In genomic region chr1:152225678-152226077, GRCh38 we compare ENCODE assay signal across 32 cellular contexts. TPM values are rescaled to one million over a fixed set of nuclear protein-coding genes. Genes with fewer than 3 reads are reported as not detected.
"Had no signal": no experiment of that assay in that cellular context is flagged by ENCODE, and none has a peak within 500 bp of the region (broad histone marks: within the 10 kb centered on the region; RNA-seq: fewer than 3 reads in every experiment).

No MANE protein-coding gene starts in this region.

- H3K36me3 ChIP-seq: cardiac muscle cell, colonic mucosa, esophagus muscularis mucosa, heart right ventricle, pancreas, prostate gland, sigmoid colon, stomach, thyroid gland had no signal

- DNase-seq: activated CD4-positive, alpha-beta T cell treated with anti-CD3 and anti-CD28 coated beads for 48 hours; activated CD4-positive, alpha-beta T cell treated with anti-CD3 and anti-CD28 coated beads, Interleukin-2, amount 50 U/mL, for 48 hours; activated CD8-positive, alpha-beta memory T cell treated with anti-CD3 and anti-CD28 coated beads for 24 hours; activated effector memory CD4-positive, alpha-beta T cell treated with Interleukin-2 at 50 U/mL for 16 hours; activated naive CD4-positive, alpha-beta T cell treated with Interleukin-2 at 50 U/mL for 16 hours; anterior cingulate cortex; cerebellar nuclear complex; colonic mucosa; effector memory CD4-positive, alpha-beta T cell; foreskin melanocyte; heart right ventricle; left cardiac atrium; naive thymus-derived CD8-positive, alpha-beta T cell; nucleus accumbens; pancreas; sigmoid colon; small intestine; stimulated activated CD4-positive, alpha-beta T cell treated with anti-CD3 and anti-CD28 coated beads, Interleukin-1b, Interleukin-23, amount 100 ng/mL, for 48 hours; stimulated activated CD4-positive, alpha-beta T cell treated with anti-CD3 and anti-CD28 coated beads, Interleukin-4, amount 100 ng/mL, for 4 hours; stimulated activated naive B cell treated with anti-CD40 and anti-IgM and Interleukin-4, amounts not matched to agents 10 μg/mL and 1 μg/mL and 100 μg/mL, for 72 hours; stomach; T-cell; thyroid gland had no signal

- ATAC-seq: heart right ventricle; left cardiac atrium; naive thymus-derived CD8-positive, alpha-beta T cell; pancreas; stimulated activated naive B cell treated with anti-CD40 and anti-IgM and Interleukin-4, amounts not matched to agents 10 μg/mL and 1 μg/mL and 100 μg/mL, for 72 hours; T-cell had no signal

- H3K4me1 ChIP-seq: colonic mucosa, esophagus muscularis mucosa, heart right ventricle, pancreas, prostate gland, sigmoid colon, stomach, thyroid gland had no signal

- H3K9me3 ChIP-seq: colonic mucosa, esophagus muscularis mucosa, heart right ventricle, pancreas, prostate gland, sigmoid colon, stomach, thyroid gland had no signal

- H3K27me3 ChIP-seq: cardiac muscle cell, colonic mucosa, esophagus muscularis mucosa, heart right ventricle, pancreas, sigmoid colon, stomach, thyroid gland had no signal

- FAIRE-seq: pancreas, small intestine had no signal

- H3K4me3 ChIP-seq: cardiac muscle cell, colonic mucosa, esophagus muscularis mucosa, heart right ventricle, pancreas, prostate gland, sigmoid colon, stomach, thyroid gland had no signal

- H3K27ac ChIP-seq: cardiac muscle cell, colonic mucosa, esophagus muscularis mucosa, heart right ventricle, pancreas, prostate gland, sigmoid colon, stomach, thyroid gland had no signal

RNA-seq across cellular contexts. Expression of gene HRNR, which starts 1.7 kb away (rescaled TPM):
- total RNA-seq: cardiac muscle cell; colonic mucosa; dermis microvascular lymphatic vessel endothelial cell; esophagus muscularis mucosa; glomerular endothelial cell; heart right ventricle; left cardiac atrium; liver; neural crest cell; pancreas; sigmoid colon; T-cell; T-helper 2 cell treated with Interferon-gamma antibody and Interleukin-4, amounts not matched to agents 100 ng/mL and 5 ng/mL, for 36 hours; thyroid gland; ureter had no signal
- polyA plus RNA-seq: cardiac muscle cell, stomach had no signal
